Comparison of ENCODE assay signal across 8 cellular contexts in genomic region chr11:130915556-130916237, GRCh38. TPM values are rescaled to one million over a fixed set of nuclear protein-coding genes. Genes with fewer than 3 reads are reported as not detected.
DNase-seq lines count a peak whose midpoint lies in the region; ATAC-seq, FAIRE-seq and TF ChIP-seq lines count a peak whose summit lies in the region.

No MANE protein-coding gene starts in this region.

- DNase-seq in GM12892 (ENCODE audit: insufficient read length), result no peak
- no peak for DNase-seq in activated naive CD4-positive, alpha-beta T cell treated with anti-CD3 and anti-CD28 coated beads, Interleukin-2, amount 50 U/mL, for 72 hours (ENCODE audit: low spot score in 2 of 2)
- peak; percentile 33 for DNase-seq in kidney tubule cell (ENCODE audit: low spot score)
- DNase-seq in thyroid gland, result peak in 1 of 2 donors; percentile 2
- no peak for DNase-seq in NCI-H1092 (lab: John Stamatoyannopoulos, UW)
- no peak for DNase-seq in stimulated activated naive CD4-positive, alpha-beta T cell (lab: John Stamatoyannopoulos, UW)
- no peak for DNase-seq in mesenteric fat pad (ENCODE audit: low spot score)

- H3K9me3 ChIP-seq in thyroid gland, result no peaks in the 10 kb centered on the region

- intact Hi-C loops in thyroid gland (cut with DNase I), result no loop called here

- H3K27ac Mint-ChIP-seq in activated naive CD4-positive, alpha-beta T cell treated with anti-CD3 and anti-CD28 coated beads, Interleukin-2, amount 50 U/mL, for 72 hours, result peak overlapping the region; percentile 55 to 84

- peak overlapping the region; percentile 67 to 83 (median 72) for H3K4me3 ChIP-seq in thyroid gland (replicated peaks in 1 of 3)

- peaks cover 39 to 45% of the 10 kb centered on the region in 2 donors for H3K36me3 Mint-ChIP-seq in activated naive CD4-positive, alpha-beta T cell treated with anti-CD3 and anti-CD28 coated beads, Interleukin-2, amount 50 U/mL, for 72 hours

- TF ChIP-seq POLR2A in GM12892 (IDR thresholded peaks at IDR 0.05; ENCODE audit: low read depth, low read length) (no peak), thyroid gland (IDR thresholded peaks at IDR 0.05) (no peak)

- no peaks in the 10 kb centered on the region for H3K27me3 ChIP-seq in thyroid gland

- 36 to 38% methylated on average over 17 to 20 of the region's 23 CpGs for WGBS in thyroid gland, 2 donors

- H3K9me3 Mint-ChIP-seq in activated naive CD4-positive, alpha-beta T cell treated with anti-CD3 and anti-CD28 coated beads, Interleukin-2, amount 50 U/mL, for 72 hours, result peaks cover 4 to 9% of the 10 kb centered on the region in 2 donors

- TF ChIP-seq CTCF in thyroid gland (IDR thresholded peaks at IDR 0.05), result no peak

- FAIRE-seq in GM12892 (lab: Jason Lieb, UNC), result peak; percentile 88

- peak; percentile 30 for ATAC-seq in HG03045 (IDR thresholded peaks at IDR 0.05; ENCODE audit: unreplicated experiment)
- no peak for ATAC-seq in activated naive CD4-positive, alpha-beta T cell treated with anti-CD3 and anti-CD28 coated beads, Interleukin-2, amount 50 U/mL, for 72 hours

- peak overlapping the region; percentile 35 to 77 (median 42) for H3K27ac ChIP-seq in thyroid gland

- H3K36me3 ChIP-seq in thyroid gland, result peaks cover 7 to 10% of the 10 kb centered on the region in 2 donors

- H3K4me1 ChIP-seq in thyroid gland, result peaks cover 8 to 11% of the 10 kb centered on the region in 2 donors

RNA-seq across cellular contexts. Expression of gene SNX19, which starts 0.6 kb away (rescaled TPM):
- 19.9 TPM for polyA plus RNA-seq in GM12892 (2012; ENCODE audit: missing spikeins)
- total RNA-seq in activated naive CD4-positive, alpha-beta T cell treated with anti-CD3 and anti-CD28 coated beads, Interleukin-2, amount 50 U/mL, for 72 hours, result 10 to 100 TPM; 19.9 to 21.6 TPM
- total RNA-seq in thyroid gland, result 100 to 1,000 TPM in 3 of 4 donors, 10 to 100 TPM in 1; 82.1 to 146 (median 127) TPM
- total RNA-seq in mesenteric fat pad, result 64.2 TPM
